Comparison of ENCODE assay signal across 18 cellular contexts in genomic region chr1:196887515-196888239, GRCh38. TPM values are rescaled to one million over a fixed set of nuclear protein-coding genes. Genes with fewer than 3 reads are reported as not detected.
DNase-seq lines count a peak whose midpoint lies in the region; ATAC-seq and TF ChIP-seq lines count a peak whose summit lies in the region.
"Had no signal": no experiment of that assay in that cellular context is flagged by ENCODE, and none has a peak within 500 bp of the region (broad histone marks: within the 10 kb centered on the region; RNA-seq: fewer than 3 reads in every experiment).

CFHR4 (plus strand) TSS chr1:196888052; CDS start chr1:196888151, 99 bp downstream.

- peak within 1 kb of the TSS; percentile 58 to 63 for H3K27ac ChIP-seq in liver (ENCODE audit: low read depth in 1 of 2, low read length in 2 of 2)
- H3K27ac ChIP-seq in coronary artery = no peak within 1 kb of the TSS
- no peak within 1 kb of the TSS for H3K27ac ChIP-seq in mammary epithelial cell (ENCODE audit: insufficient read depth, low read depth, low read length)
- H3K27ac ChIP-seq: epithelial cell of prostate, parathyroid adenoma had no signal

- in situ Hi-C loops in mammary epithelial cell (cut with MboI; ENCODE audit: low sequenced_read_pairs in 2 of 2) = no loop called here

- no peaks in the 10 kb centered on the region for H3K79me2 ChIP-seq in mammary epithelial cell (ENCODE audit: insufficient read depth, low read length)
- H3K79me2 ChIP-seq: parathyroid adenoma had no signal

- DNase-seq in NOMO-1 (lab: John Stamatoyannopoulos, UW; ENCODE audit: unreplicated experiment in 2 of 2) (no peak), NCI-H345 treated with DMSO at 0.1 percent for 48 hours (lab: John Stamatoyannopoulos, UW; ENCODE audit: unreplicated experiment) (no peak), coronary artery (ENCODE audit: low spot score) (no peak), mammary epithelial cell (no peak)
- DNase-seq: activated CD4-positive, alpha-beta T cell treated with anti-CD3 and anti-CD28 coated beads, Interleukin-2, amount 50 U/mL, for 48 hours; activated naive CD4-positive, alpha-beta T cell treated with Interleukin-2 at 50 U/mL for 16 hours; central memory CD4-positive, alpha-beta T cell; GDM1; midbrain; NCI-H1930; stimulated activated CD4-positive, alpha-beta T cell treated with anti-CD3 and anti-CD28 coated beads, Interleukin-4, amount 100 ng/mL, for 1 hour had no signal

- ATAC-seq in GM19324 (IDR thresholded peaks at IDR 0.05; ENCODE audit: low FRiP score, unreplicated experiment) = peak; percentile 43
- ATAC-seq in HG02678 (IDR thresholded peaks at IDR 0.05; ENCODE audit: unreplicated experiment) = peak; percentile 85
- peak; percentile 90 for ATAC-seq in HG03280 (IDR thresholded peaks at IDR 0.05; ENCODE audit: unreplicated experiment)

- H3K9ac ChIP-seq in liver (ENCODE audit: low read depth in 1 of 2, low read length in 2 of 2) = peak within 1 kb of the TSS; percentile 70 to 86
- H3K9ac ChIP-seq in mammary epithelial cell (ENCODE audit: insufficient read depth, low read length) = no peak within 1 kb of the TSS
- H3K9ac ChIP-seq: parathyroid adenoma had no signal

- H3K36me3 ChIP-seq in liver (ENCODE audit: control insufficient read depth in 4 of 4, insufficient read depth in 3 of 4, low read depth in 1 of 4, low read length in 3 of 4) = no peaks in the 10 kb centered on the region
- no peaks in the 10 kb centered on the region for H3K36me3 ChIP-seq in mammary epithelial cell (ENCODE audit: insufficient read depth, low read length)

- H3K9me3 ChIP-seq in liver (ENCODE audit: control insufficient read depth in 4 of 4, low read length in 3 of 4) (no peaks in the 10 kb centered on the region), mammary epithelial cell (replicated peaks; ENCODE audit: insufficient read depth, low read length) (no peaks in the 10 kb centered on the region)

- H3K27me3 ChIP-seq in liver (ENCODE audit: control insufficient read depth in 4 of 4, insufficient read depth in 4 of 4, low read length in 3 of 4) (no peaks in the 10 kb centered on the region), mammary epithelial cell (ENCODE audit: insufficient read depth, low read length) (no peaks in the 10 kb centered on the region)

- TF ChIP-seq RAD21 in liver (IDR thresholded peaks at IDR 0.05) = peak in 1 of 2 donors; percentile 64

- peaks cover 0 to 9% (median 5%) of the 10 kb centered on the region in 4 donors for H3K4me1 ChIP-seq in liver (ENCODE audit: control insufficient read depth in 4 of 4, insufficient read depth in 4 of 4, low read length in 3 of 4)
- no peaks in the 10 kb centered on the region for H3K4me1 ChIP-seq in mammary epithelial cell (ENCODE audit: insufficient read depth, low read length)
- H3K4me1 ChIP-seq: parathyroid adenoma had no signal

- no peak within 1 kb of the TSS for H3K4me2 ChIP-seq in mammary epithelial cell (ENCODE audit: insufficient read depth, low read depth, low read length)

- H4K20me1 ChIP-seq in mammary epithelial cell (ENCODE audit: insufficient read depth, low read length) = no peaks in the 10 kb centered on the region

- TF ChIP-seq CTCF in liver (IDR thresholded peaks at IDR 0.05; ENCODE audit: low read depth, low read length, missing input control) = no peak
- no peak for TF ChIP-seq CTCF in coronary artery (IDR thresholded peaks at IDR 0.05)
- TF ChIP-seq CTCF in mammary epithelial cell (conservative IDR thresholded peaks at IDR 0.05 in 1 of 2, IDR thresholded peaks at IDR 0.05 in 1 of 2; ENCODE audit: extremely low read depth in 1 of 2, insufficient read depth in 1 of 2, low read depth in 1 of 2, low read length in 2 of 2) = no peak

- H2AFZ ChIP-seq in mammary epithelial cell (ENCODE audit: low read depth, low read length) = no peak within 1 kb of the TSS
- H2AFZ ChIP-seq: parathyroid adenoma had no signal

- intact Hi-C loops in mammary epithelial cell (cut with micrococcal nuclease) = no loop called here

- CTCF ChIA-PET in mammary epithelial cell (lab: Charles Lee; ENCODE audit: low non-redundant PET) = no interaction called here

- no TSS peak for BruUV-seq in mammary epithelial cell (replicated peaks; lab: Mats Ljungman, UMichigan)

- dilution Hi-C loops in mammary epithelial cell (cut with HindIII; ENCODE audit: low sequenced_read_pairs) = no loop called here

- H3K4me3 ChIP-seq in liver (ENCODE audit: low read depth in 1 of 3, low read length in 3 of 3) = peak within 1 kb of the TSS; percentile 49 to 67 (median 52)
- H3K4me3 ChIP-seq in coronary artery = no peak within 1 kb of the TSS
- H3K4me3 ChIP-seq in mammary epithelial cell (replicated peaks in 1 of 3; ENCODE audit: insufficient read depth in 1 of 3, low read depth in 2 of 3, low read length in 3 of 3) = no peak within 1 kb of the TSS

TF ChIP-seq in liver, 16 proteins besides CTCF, POLR2A, EP300 and RAD21:
- no peak for TF ChIP-seq EGR1 (IDR thresholded peaks at IDR 0.05; ENCODE audit: low read depth in 2 of 2)
- peak; percentile 90 to 91 for TF ChIP-seq HNF4A (conservative IDR thresholded peaks at IDR 0.05)
- TF ChIP-seq JUND (IDR thresholded peaks at IDR 0.05) = peak; percentile 43 to 58
- TF ChIP-seq, protein P1, sequence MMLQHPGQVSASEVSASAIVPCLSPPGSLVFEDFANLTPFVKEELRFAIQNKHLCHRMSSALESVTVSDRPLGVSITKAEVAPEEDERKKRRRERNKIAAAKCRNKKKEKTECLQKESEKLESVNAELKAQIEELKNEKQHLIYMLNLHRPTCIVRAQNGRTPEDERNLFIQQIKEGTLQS (IDR thresholded peaks at IDR 0.05) = peak; percentile 51
- TF ChIP-seq, protein P2, sequence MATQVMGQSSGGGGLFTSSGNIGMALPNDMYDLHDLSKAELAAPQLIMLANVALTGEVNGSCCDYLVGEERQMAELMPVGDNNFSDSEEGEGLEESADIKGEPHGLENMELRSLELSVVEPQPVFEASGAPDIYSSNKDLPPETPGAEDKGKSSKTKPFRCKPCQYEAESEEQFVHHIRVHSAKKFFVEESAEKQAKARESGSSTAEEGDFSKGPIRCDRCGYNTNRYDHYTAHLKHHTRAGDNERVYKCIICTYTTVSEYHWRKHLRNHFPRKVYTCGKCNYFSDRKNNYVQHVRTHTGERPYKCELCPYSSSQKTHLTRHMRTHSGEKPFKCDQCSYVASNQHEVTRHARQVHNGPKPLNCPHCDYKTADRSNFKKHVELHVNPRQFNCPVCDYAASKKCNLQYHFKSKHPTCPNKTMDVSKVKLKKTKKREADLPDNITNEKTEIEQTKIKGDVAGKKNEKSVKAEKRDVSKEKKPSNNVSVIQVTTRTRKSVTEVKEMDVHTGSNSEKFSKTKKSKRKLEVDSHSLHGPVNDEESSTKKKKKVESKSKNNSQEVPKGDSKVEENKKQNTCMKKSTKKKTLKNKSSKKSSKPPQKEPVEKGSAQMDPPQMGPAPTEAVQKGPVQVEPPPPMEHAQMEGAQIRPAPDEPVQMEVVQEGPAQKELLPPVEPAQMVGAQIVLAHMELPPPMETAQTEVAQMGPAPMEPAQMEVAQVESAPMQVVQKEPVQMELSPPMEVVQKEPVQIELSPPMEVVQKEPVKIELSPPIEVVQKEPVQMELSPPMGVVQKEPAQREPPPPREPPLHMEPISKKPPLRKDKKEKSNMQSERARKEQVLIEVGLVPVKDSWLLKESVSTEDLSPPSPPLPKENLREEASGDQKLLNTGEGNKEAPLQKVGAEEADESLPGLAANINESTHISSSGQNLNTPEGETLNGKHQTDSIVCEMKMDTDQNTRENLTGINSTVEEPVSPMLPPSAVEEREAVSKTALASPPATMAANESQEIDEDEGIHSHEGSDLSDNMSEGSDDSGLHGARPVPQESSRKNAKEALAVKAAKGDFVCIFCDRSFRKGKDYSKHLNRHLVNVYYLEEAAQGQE (IDR thresholded peaks at IDR 0.05) = peak; percentile 56
- TF ChIP-seq YY1 (IDR thresholded peaks at IDR 0.05) = peak; percentile 62
- TF ChIP-seq MAX (IDR thresholded peaks at IDR 0.05) = peak; percentile 58
- TF ChIP-seq FOXA2 (IDR thresholded peaks at IDR 0.05) = peak; percentile 79
- TF ChIP-seq GABPA (IDR thresholded peaks at IDR 0.05 in 1 of 2, conservative IDR thresholded peaks at IDR 0.05 in 1 of 2) = no peak
- peak; percentile 40 for TF ChIP-seq HNF4G (IDR thresholded peaks at IDR 0.05)
- TF ChIP-seq, protein P3, sequence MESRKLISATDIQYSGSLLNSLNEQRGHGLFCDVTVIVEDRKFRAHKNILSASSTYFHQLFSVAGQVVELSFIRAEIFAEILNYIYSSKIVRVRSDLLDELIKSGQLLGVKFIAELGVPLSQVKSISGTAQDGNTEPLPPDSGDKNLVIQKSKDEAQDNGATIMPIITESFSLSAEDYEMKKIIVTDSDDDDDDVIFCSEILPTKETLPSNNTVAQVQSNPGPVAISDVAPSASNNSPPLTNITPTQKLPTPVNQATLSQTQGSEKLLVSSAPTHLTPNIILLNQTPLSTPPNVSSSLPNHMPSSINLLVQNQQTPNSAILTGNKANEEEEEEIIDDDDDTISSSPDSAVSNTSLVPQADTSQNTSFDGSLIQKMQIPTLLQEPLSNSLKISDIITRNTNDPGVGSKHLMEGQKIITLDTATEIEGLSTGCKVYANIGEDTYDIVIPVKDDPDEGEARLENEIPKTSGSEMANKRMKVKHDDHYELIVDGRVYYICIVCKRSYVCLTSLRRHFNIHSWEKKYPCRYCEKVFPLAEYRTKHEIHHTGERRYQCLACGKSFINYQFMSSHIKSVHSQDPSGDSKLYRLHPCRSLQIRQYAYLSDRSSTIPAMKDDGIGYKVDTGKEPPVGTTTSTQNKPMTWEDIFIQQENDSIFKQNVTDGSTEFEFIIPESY (IDR thresholded peaks at IDR 0.05) = peak; percentile 69
- no peak for TF ChIP-seq NR2F2 (IDR thresholded peaks at IDR 0.05)
- peak; percentile 80 to 85 for TF ChIP-seq RXRA (IDR thresholded peaks at IDR 0.05)
- peak; percentile 24 for TF ChIP-seq FOXA1 (IDR thresholded peaks at IDR 0.05)
- peak; percentile 68 for TF ChIP-seq SP1 (IDR thresholded peaks at IDR 0.05)
- TF ChIP-seq TAF1 (conservative IDR thresholded peaks at IDR 0.05) = peak; percentile 71

RNA-seq across cellular contexts. Expression of gene CFHR4, which starts in this region (rescaled TPM):
- total RNA-seq in liver (10 to 100 TPM; 30.3 to 63.0 TPM), mammary epithelial cell (not detected)
- polyA plus RNA-seq in liver (100 to 1,000 TPM in 1 of 2 donors, 10 to 100 TPM in 1; 72.6 to 124 TPM), mammary epithelial cell (not detected)
- not detected for polyA minus RNA-seq in mammary epithelial cell
- polyA plus RNA-seq: CD14-positive monocyte had no signal

Comparison
In these comparisons a context has a peak if more than half of its experiments do, and no peak if none do; other contexts are left out.
1. RNA of gene CFHR4 (total RNA-seq): 30.3 to 63.0 TPM in liver; not detected in mammary epithelial cell; every median in the first group is over 10 times any median in the second.
2. RNA of gene CFHR4 (polyA plus RNA-seq): 72.6 to 124 TPM in liver; not detected in mammary epithelial cell (single experiment); every median in the first group is over 10 times any median in the second.
3. H3K27ac ChIP-seq: peak in liver (2 of 2); none in coronary artery (0 of 2) and mammary epithelial cell (single experiment).
4. H3K4me3 ChIP-seq: peak in liver (3 of 3); none in coronary artery (single experiment) and mammary epithelial cell (0 of 3).
5. Peak in every context shown above with its lines, with median percentiles within 50 percentile points of each other: ATAC-seq.